Comparison of ENCODE assay signal across 8 cellular contexts in genomic region chr14:74867673-74868072, GRCh38. TPM values are rescaled to one million over a fixed set of nuclear protein-coding genes. Genes with fewer than 3 reads are reported as not detected.
DNase-seq lines count a peak whose midpoint lies in the region; ATAC-seq and TF ChIP-seq lines count a peak whose summit lies in the region.

No MANE protein-coding gene starts in this region.

- H3K27ac Mint-ChIP-seq in CD4-positive, CD25-positive, alpha-beta regulatory T cell: peak overlapping the region; percentile 7 to 37 (median 7)
- H3K27ac Mint-ChIP-seq in T-helper 2 cell treated with Interferon-gamma antibody and Interleukin-4, amounts not matched to agents 5 μg/mL and 100 μg/mL, for 36 hours: peak overlapping the region; percentile 34

- peaks cover 13% of the 10 kb centered on the region for H3K4me1 ChIP-seq in CD4-positive, CD25-positive, alpha-beta regulatory T cell (ENCODE audit: control insufficient read depth, insufficient read depth, low read length, poor library complexity, severe bottlenecking)
- H3K4me1 ChIP-seq in ascending aorta (peaks cover 0 to 3% of the 10 kb centered on the region in 2 donors), osteoblast (ENCODE audit: insufficient read depth, low read length) (no peaks in the 10 kb centered on the region)

- H3K79me2 ChIP-seq in osteoblast (ENCODE audit: insufficient read depth, low read length): no peaks in the 10 kb centered on the region

- peak; percentile 64 to 73 for ATAC-seq in CD4-positive, CD25-positive, alpha-beta regulatory T cell (ENCODE audit: low read depth in 2 of 2)
- ATAC-seq in GM21528 (IDR thresholded peaks at IDR 0.05; ENCODE audit: low FRiP score, unreplicated experiment): no peak
- ATAC-seq in HG03460 (IDR thresholded peaks at IDR 0.05; ENCODE audit: unreplicated experiment): no peak

- H3K4me2 ChIP-seq in osteoblast (ENCODE audit: insufficient read depth, low read length): no peak overlapping the region

- H4K20me1 ChIP-seq in osteoblast (ENCODE audit: insufficient read depth, low read length): no peaks in the 10 kb centered on the region

- no peaks in the 10 kb centered on the region for H3K9me3 Mint-ChIP-seq in CD4-positive, CD25-positive, alpha-beta regulatory T cell
- no peaks in the 10 kb centered on the region for H3K9me3 Mint-ChIP-seq in T-helper 2 cell treated with Interferon-gamma antibody and Interleukin-4, amounts not matched to agents 5 μg/mL and 100 μg/mL, for 36 hours

- H3K4me3 ChIP-seq in CD4-positive, CD25-positive, alpha-beta regulatory T cell (ENCODE audit: low read depth, low read length): peak overlapping the region; percentile 38
- H3K4me3 ChIP-seq in ascending aorta (no peak overlapping the region), osteoblast (ENCODE audit: insufficient read depth, low read length) (no peak overlapping the region)

- peak in 2 of 3 donors; percentile 29 to 62 for DNase-seq in CD4-positive, CD25-positive, alpha-beta regulatory T cell
- DNase-seq in T-helper 2 cell treated with Interferon-gamma antibody and Interleukin-4, amounts not matched to agents 5 μg/mL and 100 μg/mL, for 36 hours (ENCODE audit: low spot score): peak; percentile 67
- DNase-seq in ascending aorta (ENCODE audit: low spot score in 2 of 2): peak in 1 of 2 donors; percentile 72
- DNase-seq in osteoblast (ENCODE audit: insufficient read length, low spot score, missing footprints): peak; percentile 62
- DNase-seq in GM19240 (ENCODE audit: insufficient read length, low spot score): no peak
- DNase-seq in HPDE6-E6E7 (ENCODE audit: extremely low spot score): no peak

- no peaks in the 10 kb centered on the region for H3K27me3 ChIP-seq in CD4-positive, CD25-positive, alpha-beta regulatory T cell (ENCODE audit: control insufficient read depth, insufficient read depth, low read length)
- H3K27me3 ChIP-seq in ascending aorta: no peaks in the 10 kb centered on the region
- no peaks in the 10 kb centered on the region for H3K27me3 ChIP-seq in osteoblast (ENCODE audit: insufficient read depth, low read length)

- H3K27me3 Mint-ChIP-seq in CD4-positive, CD25-positive, alpha-beta regulatory T cell: peaks cover 3% of the 10 kb centered on the region
- no peaks in the 10 kb centered on the region for H3K27me3 Mint-ChIP-seq in T-helper 2 cell treated with Interferon-gamma antibody and Interleukin-4, amounts not matched to agents 5 μg/mL and 100 μg/mL, for 36 hours (ENCODE audit: low read depth)

- no peaks in the 10 kb centered on the region for H3K36me3 Mint-ChIP-seq in CD4-positive, CD25-positive, alpha-beta regulatory T cell
- H3K36me3 Mint-ChIP-seq in T-helper 2 cell treated with Interferon-gamma antibody and Interleukin-4, amounts not matched to agents 5 μg/mL and 100 μg/mL, for 36 hours (ENCODE audit: low read depth): no peaks in the 10 kb centered on the region

- H3K36me3 ChIP-seq in CD4-positive, CD25-positive, alpha-beta regulatory T cell (ENCODE audit: control insufficient read depth, insufficient read depth, low read length): no peaks in the 10 kb centered on the region
- no peaks in the 10 kb centered on the region for H3K36me3 ChIP-seq in ascending aorta
- no peaks in the 10 kb centered on the region for H3K36me3 ChIP-seq in osteoblast (ENCODE audit: insufficient read depth, low read length)

- intact Hi-C loops in ascending aorta (cut with DNase I): no loop called here

- no peak for TF ChIP-seq CTCF in ascending aorta (IDR thresholded peaks at IDR 0.05)
- TF ChIP-seq CTCF in osteoblast (IDR thresholded peaks at IDR 0.05; ENCODE audit: extremely low read depth, low read depth, low read length): no peak

- no peak overlapping the region for H2AFZ ChIP-seq in osteoblast (ENCODE audit: low read length)

- H3K4me3 Mint-ChIP-seq in CD4-positive, CD25-positive, alpha-beta regulatory T cell: peak overlapping the region in 2 of 4 donors; percentile 23 to 64
- H3K4me3 Mint-ChIP-seq in T-helper 2 cell treated with Interferon-gamma antibody and Interleukin-4, amounts not matched to agents 5 μg/mL and 100 μg/mL, for 36 hours: peak overlapping the region; percentile 3

- H3K4me1 Mint-ChIP-seq in CD4-positive, CD25-positive, alpha-beta regulatory T cell: peaks cover 12 to 27% (median 18%) of the 10 kb centered on the region in 4 donors
- peaks cover 18% of the 10 kb centered on the region for H3K4me1 Mint-ChIP-seq in T-helper 2 cell treated with Interferon-gamma antibody and Interleukin-4, amounts not matched to agents 5 μg/mL and 100 μg/mL, for 36 hours (ENCODE audit: low read depth)

- no peaks in the 10 kb centered on the region for H3K9me3 ChIP-seq in CD4-positive, CD25-positive, alpha-beta regulatory T cell (ENCODE audit: control insufficient read depth in 2 of 2, low read length in 2 of 2)
- no peaks in the 10 kb centered on the region for H3K9me3 ChIP-seq in ascending aorta
- no peaks in the 10 kb centered on the region for H3K9me3 ChIP-seq in osteoblast (ENCODE audit: low read depth, low read length)

- H3K27ac ChIP-seq in CD4-positive, CD25-positive, alpha-beta regulatory T cell (ENCODE audit: insufficient read depth, low read length, poor library complexity, severe bottlenecking): no peak overlapping the region
- peak overlapping the region; percentile 38 to 69 for H3K27ac ChIP-seq in ascending aorta
- H3K27ac ChIP-seq in osteoblast (ENCODE audit: low read depth, low read length): no peak overlapping the region

RNA-seq across cellular contexts. Expression of gene PROX2, which starts 8.3 kb away (rescaled TPM):
- total RNA-seq in CD4-positive, CD25-positive, alpha-beta regulatory T cell: not detected
- polyA plus RNA-seq in CD4-positive, CD25-positive, alpha-beta regulatory T cell: under 1 TPM in 1 of 4 donors, not detected in 3; 0.21 TPM
- total RNA-seq in ascending aorta (not detected), osteoblast (not detected in 2 replicates)

RNA-seq across cellular contexts. Expression of gene DLST, which starts 14.0 kb away (rescaled TPM):
- 122 TPM for total RNA-seq in CD4-positive, CD25-positive, alpha-beta regulatory T cell
- polyA plus RNA-seq in CD4-positive, CD25-positive, alpha-beta regulatory T cell: 10 to 100 TPM in 2 of 4 donors, 1 to 10 TPM in 2; 8.1 to 11.7 (median 10.2) TPM
- total RNA-seq in ascending aorta: 59.7 TPM
- 69.8 and 72.5 TPM in 2 replicates for total RNA-seq in osteoblast

RNA-seq across cellular contexts. Expression of gene RPS6KL1, which starts 55.4 kb away (rescaled TPM):
- 4.5 TPM for total RNA-seq in CD4-positive, CD25-positive, alpha-beta regulatory T cell
- polyA plus RNA-seq in CD4-positive, CD25-positive, alpha-beta regulatory T cell: 1 to 10 TPM in 2 of 4 donors, under 1 TPM in 2; 0.27 to 3.4 (median 1.4) TPM
- 12.1 TPM for total RNA-seq in ascending aorta
- 0.29 and 0.36 TPM in 2 replicates for total RNA-seq in osteoblast

Comparison
In these comparisons a context has a peak if more than half of its experiments do, and no peak if none do; other contexts are left out.
1. ATAC-seq: peak in CD4-positive, CD25-positive, alpha-beta regulatory T cell (2 of 2); none in GM21528 (single experiment) and HG03460 (single experiment).
2. DNase-seq: peak in CD4-positive, CD25-positive, alpha-beta regulatory T cell (2 of 3), T-helper 2 cell treated with Interferon-gamma antibody and Interleukin-4, amounts not matched to agents 5 μg/mL and 100 μg/mL, for 36 hours (single experiment) and osteoblast (single experiment); none in GM19240 (single experiment) and HPDE6-E6E7 (single experiment).
3. H3K27ac ChIP-seq: peak in ascending aorta (2 of 2); none in CD4-positive, CD25-positive, alpha-beta regulatory T cell (single experiment) and osteoblast (single experiment).